ENCODE assay signal across 15 cellular contexts in the genomic region with DNA sequence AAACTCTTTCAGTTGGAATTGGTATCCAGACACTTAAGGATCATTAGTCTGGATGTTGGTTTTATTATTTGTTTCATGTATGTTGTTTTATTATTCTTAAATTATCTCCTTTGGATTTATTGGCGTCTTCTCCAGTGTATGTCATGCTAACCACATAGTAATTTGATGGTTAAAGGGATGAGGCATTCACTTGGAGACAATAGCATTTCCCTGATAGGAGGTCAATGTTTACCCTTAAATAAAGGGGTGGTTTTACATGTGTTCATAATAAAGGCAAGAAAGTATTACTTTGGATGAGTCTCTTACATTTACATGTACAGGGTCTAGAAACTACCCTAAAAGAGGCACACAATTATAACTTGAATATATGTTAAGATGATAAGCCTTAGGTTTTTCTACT. TPM values are rescaled to one million over a fixed set of nuclear protein-coding genes. Genes with fewer than 3 reads are reported as not detected.
DNase-seq lines count a peak whose midpoint lies in the region; ATAC-seq and TF ChIP-seq lines count a peak whose summit lies in the region.
"Had no signal": no experiment of that assay in that cellular context is flagged by ENCODE, and none has a peak within 500 bp of the region (broad histone marks: within the 10 kb centered on the region; RNA-seq: fewer than 3 reads in every experiment).

No MANE protein-coding gene starts in this region.

- no peaks in the 10 kb centered on the region for H3K27me3 ChIP-seq in DOHH2 (ENCODE audit: control insufficient read depth, low read length)
- no peaks in the 10 kb centered on the region for H3K27me3 ChIP-seq in PC-3 (ENCODE audit: low read length)
- no peaks in the 10 kb centered on the region for H3K27me3 ChIP-seq in osteoblast (ENCODE audit: insufficient read depth, low read length)
- no peaks in the 10 kb centered on the region for H3K27me3 ChIP-seq in heart right ventricle
- H3K27me3 ChIP-seq: BLaER1 had no signal

- peak; percentile 54 for ATAC-seq in PC-3
- ATAC-seq in GM19324 (IDR thresholded peaks at IDR 0.05; ENCODE audit: low FRiP score, unreplicated experiment) = no peak
- no peak for ATAC-seq in omental fat pad (ENCODE audit: low FRiP score)
- no peak for ATAC-seq in heart right ventricle
- ATAC-seq: HCT116 had no signal

- no peak overlapping the region for H2AFZ ChIP-seq in PC-3 (ENCODE audit: low read length)
- no peak overlapping the region for H2AFZ ChIP-seq in osteoblast (ENCODE audit: low read length)

- H3K9me3 ChIP-seq in DOHH2 (ENCODE audit: control insufficient read depth, insufficient read depth, low read length) = no peaks in the 10 kb centered on the region
- H3K9me3 ChIP-seq in PC-3 (ENCODE audit: low read length) = no peaks in the 10 kb centered on the region
- no peaks in the 10 kb centered on the region for H3K9me3 ChIP-seq in osteoblast (ENCODE audit: low read depth, low read length)
- peaks cover 0 to 5% (median 0%) of the 10 kb centered on the region in 11 donors for H3K9me3 ChIP-seq in heart right ventricle
- H3K9me3 ChIP-seq: BLaER1, Caco-2 had no signal

- H3K4me1 ChIP-seq in DOHH2 (ENCODE audit: control insufficient read depth, low read length) (peaks cover 83% of the 10 kb centered on the region), PC-3 (ENCODE audit: insufficient read depth, low read length) (no peaks in the 10 kb centered on the region), osteoblast (ENCODE audit: insufficient read depth, low read length) (no peaks in the 10 kb centered on the region), heart right ventricle (peaks cover 0 to 5% (median 0%) of the 10 kb centered on the region in 9 donors)
- H3K4me1 ChIP-seq: Caco-2 had no signal

- H3K27ac ChIP-seq in DOHH2 (ENCODE audit: low read depth, low read length) (peak overlapping the region; percentile 88), PC-3 (ENCODE audit: low read length) (no peak overlapping the region), osteoblast (ENCODE audit: low read depth, low read length) (no peak overlapping the region), heart right ventricle (no peak overlapping the region)
- H3K27ac ChIP-seq: 22Rv1, BLaER1 had no signal

- 86 to 88% methylated on average over 1 of the region's 1 CpG for WGBS in heart right ventricle, 2 donors

- DNase-seq in M059J (ENCODE audit: low read depth) (peak; percentile 20), PC-3 (no peak), osteoblast (ENCODE audit: insufficient read length, low spot score, missing footprints) (peak; percentile 17), omental fat pad (ENCODE audit: low spot score) (no peak), heart right ventricle (no peak)
- DNase-seq: AML-193; Caco-2; CD8-positive, alpha-beta memory T cell; DND-41; GF-D8 had no signal

- H4K20me1 ChIP-seq in DOHH2 (ENCODE audit: control insufficient read depth, insufficient read depth, low read depth, low read length) = no peaks in the 10 kb centered on the region
- no peaks in the 10 kb centered on the region for H4K20me1 ChIP-seq in PC-3 (ENCODE audit: low read length)
- H4K20me1 ChIP-seq in osteoblast (ENCODE audit: insufficient read depth, low read length) = no peaks in the 10 kb centered on the region
- H4K20me1 ChIP-seq: BLaER1 had no signal

- intact Hi-C loops in PC-3 (cut with micrococcal nuclease) (no loop called here), heart right ventricle (cut with DNase I) (no loop called here)

- POLR2A ChIA-PET in PC-3 (lab: Charles Lee; ENCODE audit: unreplicated experiment) = no interaction called here

- H3K4me3 ChIP-seq in DOHH2 (ENCODE audit: low read length) = peak overlapping the region; percentile 62
- no peak overlapping the region for H3K4me3 ChIP-seq in PC-3 (ENCODE audit: low read length)
- no peak overlapping the region for H3K4me3 ChIP-seq in osteoblast (ENCODE audit: insufficient read depth, low read length)
- H3K4me3 ChIP-seq in heart right ventricle = no peak overlapping the region
- H3K4me3 ChIP-seq: BLaER1 had no signal

- H3K36me3 ChIP-seq in DOHH2 (ENCODE audit: control insufficient read depth, low read length) (no peaks in the 10 kb centered on the region), PC-3 (ENCODE audit: low read depth, low read length) (no peaks in the 10 kb centered on the region), osteoblast (ENCODE audit: insufficient read depth, low read length) (no peaks in the 10 kb centered on the region), heart right ventricle (no peaks in the 10 kb centered on the region)
- H3K36me3 ChIP-seq: BLaER1 had no signal

- no peak overlapping the region for H3K9ac ChIP-seq in PC-3 (ENCODE audit: low read length)
- H3K9ac ChIP-seq: BLaER1 had no signal

- H3F3A ChIP-seq in DOHH2 (ENCODE audit: control insufficient read depth, insufficient read depth) (peaks cover 39% of the 10 kb centered on the region), PC-3 (ENCODE audit: low read length, unreplicated experiment) (no peaks in the 10 kb centered on the region)

- BruUV-seq in PC-3 (replicated peaks; lab: Mats Ljungman, UMichigan) = no TSS peak

- H3K9me2 ChIP-seq in DOHH2 (replicated peaks; ENCODE audit: control insufficient read depth, low read length) (no peaks in the 10 kb centered on the region), PC-3 (replicated peaks; ENCODE audit: low read length) (no peaks in the 10 kb centered on the region)

- H3K79me2 ChIP-seq in DOHH2 (ENCODE audit: control insufficient read depth, low read length) (no peaks in the 10 kb centered on the region), PC-3 (ENCODE audit: low read length) (no peaks in the 10 kb centered on the region), osteoblast (ENCODE audit: insufficient read depth, low read length) (no peaks in the 10 kb centered on the region)

- H3K4me2 ChIP-seq in DOHH2 (ENCODE audit: low read length) (peak overlapping the region; percentile 68), PC-3 (ENCODE audit: low read length) (no peak overlapping the region), osteoblast (ENCODE audit: insufficient read depth, low read length) (no peak overlapping the region)
- H3K4me2 ChIP-seq: BLaER1 had no signal

- CTCF ChIA-PET in PC-3 (lab: Charles Lee) = no interaction called here

- TF ChIP-seq CTCF in DOHH2 (IDR thresholded peaks at IDR 0.05; ENCODE audit: low read depth, low read length, poor library complexity, severe bottlenecking) (no peak), PC-3 (conservative IDR thresholded peaks at IDR 0.05; ENCODE audit: low read depth, low read length) (no peak), osteoblast (IDR thresholded peaks at IDR 0.05; ENCODE audit: extremely low read depth, low read depth, low read length) (no peak), omental fat pad (IDR thresholded peaks at IDR 0.05) (no peak), heart right ventricle (IDR thresholded peaks at IDR 0.05) (no peak)

RNA-seq across cellular contexts. Expression of a gene that starts 51.2 kb away (rescaled TPM):
- total RNA-seq in M059J (2014; rRNA removed; shearing (Covaris generic)) = 5.4 and 8.6 TPM in 2 replicates
- total RNA-seq in PC-3 (2014; rRNA removed) (4.6 and 7.8 TPM in 2 replicates), osteoblast (4.4 and 5.8 TPM in 2 replicates), omental fat pad (10 to 100 TPM; 13.3 to 43.5 (median 26.8) TPM), heart right ventricle (10 to 100 TPM in 5 of 10 donors, 1 to 10 TPM in 5; 4.6 to 25.5 (median 12.1) TPM)
- 1 to 10 TPM; 6.1 to 8.3 TPM for polyA plus RNA-seq in heart right ventricle

Comparison
In these comparisons a context has a peak if more than half of its experiments do, and no peak if none do; other contexts are left out.
1. DNase-seq: peak in M059J (single experiment) and osteoblast (single experiment); none in PC-3 (single experiment), omental fat pad (single experiment) and heart right ventricle (0 of 2).